ENCODE assay signal across 8 cellular contexts in the genomic region with DNA sequence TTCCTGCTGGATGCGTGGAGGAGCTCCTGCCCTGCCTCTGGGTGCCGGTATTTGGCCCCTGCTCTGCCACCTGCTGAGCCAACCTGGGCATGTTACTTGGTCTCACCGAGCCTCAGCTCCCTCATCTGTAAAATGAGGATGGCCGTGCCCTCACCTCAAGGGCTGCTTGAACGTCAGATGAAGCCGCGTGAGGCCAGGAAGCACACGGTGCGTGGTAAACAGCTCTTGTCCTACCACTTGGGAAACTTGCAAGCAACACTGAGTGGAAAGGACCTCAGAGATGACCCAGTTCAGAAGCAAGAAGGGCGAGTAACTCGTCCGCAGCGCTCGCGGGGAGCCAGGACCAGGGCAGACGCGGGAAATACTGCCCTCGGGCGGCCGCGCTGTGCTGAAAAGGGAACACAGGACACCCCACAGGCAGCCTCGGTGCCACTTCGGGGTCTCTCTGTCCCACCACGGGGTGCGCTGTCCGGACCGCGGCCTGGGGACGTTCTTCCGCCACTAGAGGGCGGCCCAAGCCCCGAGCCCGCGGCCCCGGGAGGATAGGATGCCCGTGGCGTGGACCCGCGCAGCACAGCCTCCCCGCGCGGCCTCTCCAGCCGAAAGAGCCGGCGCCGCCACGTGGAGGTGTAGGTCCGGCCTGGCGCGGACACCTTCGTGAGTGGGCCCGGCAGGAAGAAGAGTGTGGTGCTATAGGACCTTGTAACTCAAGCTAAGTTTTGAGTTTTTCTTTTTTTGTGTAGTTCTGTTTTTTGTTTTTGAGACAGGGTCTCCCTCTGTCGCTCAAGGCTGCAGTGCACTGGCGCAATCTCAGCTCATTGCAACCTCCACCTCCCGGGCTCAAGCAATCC.
DNase-seq lines count a peak whose midpoint lies in the region; ATAC-seq and TF ChIP-seq lines count a peak whose summit lies in the region.

No MANE protein-coding gene starts in this region.

- POLR2A ChIA-PET in Caco-2 (lab: Charles Lee) = no interaction called here

- H3K27me3 ChIP-seq in Caco-2 (replicated peaks; ENCODE audit: control insufficient read depth, insufficient read depth, low read length) (no peaks in the 10 kb centered on the region), sigmoid colon (no peaks in the 10 kb centered on the region)

- peak; percentile 87 for ATAC-seq in GM21390 (IDR thresholded peaks at IDR 0.05; ENCODE audit: unreplicated experiment)

- no peaks in the 10 kb centered on the region for H3K9me3 ChIP-seq in Caco-2
- no peaks in the 10 kb centered on the region for H3K9me3 ChIP-seq in sigmoid colon

- TF ChIP-seq CTCF in Caco-2 (IDR thresholded peaks at IDR 0.05; ENCODE audit: insufficient read depth in 1 of 2, low read depth in 1 of 2, low read length in 1 of 2, severe bottlenecking in 1 of 2, unreplicated experiment in 1 of 2) (peak; percentile 71 to 81), sigmoid colon (IDR thresholded peaks at IDR 0.05) (peak; percentile 73 to 90 (median 84))

- BruUV-seq in Caco-2 (replicated peaks; lab: Mats Ljungman, UMichigan) = no TSS peak

- TF ChIP-seq POLR2A in sigmoid colon (IDR thresholded peaks at IDR 0.05) = no peak

- no peaks in the 10 kb centered on the region for H3K4me1 Mint-ChIP-seq in Caco-2 (ENCODE audit: low read depth, unreplicated experiment)
- peaks cover 3% of the 10 kb centered on the region for H3K4me1 Mint-ChIP-seq in T-helper 1 cell treated with Interleukin-12 subunit alpha and Interleukin-12 subunit beta and Interleukin-4 antibody, amounts not matched to agents 30 μg/mL and 1 μg/mL, for 36 hours (ENCODE audit: low read depth)

- peak; percentile 61 to 65 for DNase-seq in Caco-2
- peak; percentile 33 for DNase-seq in HT1080 (ENCODE audit: low read depth)
- DNase-seq in amniotic epithelial cell (ENCODE audit: low read depth) = peak; percentile 21
- DNase-seq in hepatic stellate cell (ENCODE audit: low spot score) = peak; percentile 82
- peak; percentile 87 for DNase-seq in sigmoid colon
- no peak for DNase-seq in NCI-H2029 treated with DMSO at 0.1 percent for 48 hours (lab: John Stamatoyannopoulos, UW)

- H3K27ac Mint-ChIP-seq in Caco-2 (ENCODE audit: unreplicated experiment) = no peak overlapping the region
- H3K27ac Mint-ChIP-seq in T-helper 1 cell treated with Interleukin-12 subunit alpha and Interleukin-12 subunit beta and Interleukin-4 antibody, amounts not matched to agents 30 μg/mL and 1 μg/mL, for 36 hours = no peak overlapping the region

- peaks cover 3% of the 10 kb centered on the region for H3K27me3 Mint-ChIP-seq in Caco-2 (ENCODE audit: insufficient read depth, unreplicated experiment)
- H3K27me3 Mint-ChIP-seq in T-helper 1 cell treated with Interleukin-12 subunit alpha and Interleukin-12 subunit beta and Interleukin-4 antibody, amounts not matched to agents 30 μg/mL and 1 μg/mL, for 36 hours (ENCODE audit: low read depth) = peaks cover 4% of the 10 kb centered on the region

- no peaks in the 10 kb centered on the region for H3K36me3 Mint-ChIP-seq in Caco-2 (ENCODE audit: insufficient read depth, unreplicated experiment)
- H3K36me3 Mint-ChIP-seq in T-helper 1 cell treated with Interleukin-12 subunit alpha and Interleukin-12 subunit beta and Interleukin-4 antibody, amounts not matched to agents 30 μg/mL and 1 μg/mL, for 36 hours (ENCODE audit: low read depth) = no peaks in the 10 kb centered on the region

- no peaks in the 10 kb centered on the region for H3K36me3 ChIP-seq in Caco-2 (ENCODE audit: control insufficient read depth, insufficient read depth, low read length)
- no peaks in the 10 kb centered on the region for H3K36me3 ChIP-seq in sigmoid colon

- intact Hi-C loops in Caco-2 (cut with micrococcal nuclease; ENCODE audit: unreplicated experiment) (loop anchor here (5.0 kb wide), 1 partner anchor 149 kb away; no protein-coding TSS in a partner anchor), sigmoid colon (cut with DNase I) (loop anchor here (2.0 to 5.0 kb wide), 3 partner anchors 94 to 244 kb away; partner anchors contain the start of genes GALNT11 and PRKAG2)

- peak overlapping the region in 1 of 4 donors; percentile 29 for H3K27ac ChIP-seq in sigmoid colon

- no peak for TF ChIP-seq EP300 in sigmoid colon (IDR thresholded peaks at IDR 0.05)

- H3K4me3 Mint-ChIP-seq in Caco-2 (ENCODE audit: unreplicated experiment) = no peak overlapping the region
- H3K4me3 Mint-ChIP-seq in T-helper 1 cell treated with Interleukin-12 subunit alpha and Interleukin-12 subunit beta and Interleukin-4 antibody, amounts not matched to agents 30 μg/mL and 1 μg/mL, for 36 hours = peak overlapping the region; percentile 62

- H3K4me1 ChIP-seq in Caco-2 (0 out of 2 replicates have a peak, but pooled peaks cover 6% of the 10 kb centered on the region), sigmoid colon (peaks cover 0 to 19% (median 12%) of the 10 kb centered on the region in 4 donors)

- peaks cover 7% of the 10 kb centered on the region for H3K9me3 Mint-ChIP-seq in Caco-2 (ENCODE audit: unreplicated experiment)
- no peaks in the 10 kb centered on the region for H3K9me3 Mint-ChIP-seq in T-helper 1 cell treated with Interleukin-12 subunit alpha and Interleukin-12 subunit beta and Interleukin-4 antibody, amounts not matched to agents 30 μg/mL and 1 μg/mL, for 36 hours

- CTCF ChIA-PET in Caco-2 (lab: Charles Lee) = interaction anchor here (0.8 kb wide), 1 partner anchor 14 kb away, joined by 3 read pairs; no protein-coding TSS in a partner anchor

- no peak overlapping the region for H3K4me3 ChIP-seq in Caco-2 (ENCODE audit: low read depth, low read length)
- H3K4me3 ChIP-seq in sigmoid colon = peak overlapping the region in 3 of 4 donors; percentile 13 to 36 (median 25)

- 21 to 57% methylated on average over 55 of the region's 55 CpGs for WGBS in sigmoid colon, 2 donors
